18 cellular contexts compared by ENCODE assay signal in the genomic region with DNA sequence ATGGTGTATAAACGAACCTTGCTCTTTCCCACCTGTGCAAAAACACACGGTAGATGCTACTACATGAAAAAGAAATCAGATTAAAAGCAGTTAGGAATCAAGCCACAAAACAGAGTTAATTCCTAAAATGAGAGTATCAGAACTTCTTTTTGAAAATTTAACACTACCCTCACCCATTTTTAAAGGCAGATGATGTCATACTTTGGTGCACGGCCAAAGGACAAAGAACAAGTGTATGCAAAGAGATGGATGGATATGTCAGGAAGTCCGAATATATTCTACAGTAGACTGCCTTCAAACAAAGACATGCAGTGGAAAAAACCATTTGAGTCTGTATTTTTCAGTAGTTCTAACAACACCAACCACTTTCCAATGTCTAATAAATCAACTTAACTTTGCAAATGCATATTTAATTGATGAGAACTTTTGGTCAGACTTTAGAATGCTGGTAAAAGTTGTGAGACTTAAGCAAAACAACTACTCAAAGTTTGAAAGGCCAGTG. TPM values are rescaled to one million over a fixed set of nuclear protein-coding genes. Genes with fewer than 3 reads are reported as not detected.
DNase-seq lines count a peak whose midpoint lies in the region; ATAC-seq, FAIRE-seq and TF ChIP-seq lines count a peak whose summit lies in the region.
"Had no signal": no experiment of that assay in that cellular context is flagged by ENCODE, and none has a peak within 500 bp of the region (broad histone marks: within the 10 kb centered on the region; RNA-seq: fewer than 3 reads in every experiment).

No MANE protein-coding gene starts in this region.

- H3K36me3 Mint-ChIP-seq in chondrocyte (ENCODE audit: low read depth): no peaks in the 10 kb centered on the region
- no peaks in the 10 kb centered on the region for H3K36me3 Mint-ChIP-seq in endothelial cell (ENCODE audit: low read depth, unreplicated experiment)

- H3K27ac Mint-ChIP-seq in chondrocyte (ENCODE audit: unreplicated experiment) (no peak overlapping the region), endothelial cell (ENCODE audit: unreplicated experiment) (no peak overlapping the region)

- H2AFZ ChIP-seq in HepG2 (ENCODE audit: low read length) (no peak overlapping the region), OCI-LY7 (ENCODE audit: low read length) (no peak overlapping the region)

- H3K4me2 ChIP-seq in HepG2 (ENCODE audit: low read depth, low read length) (peak overlapping the region; percentile 45; the same call in 1 of the 2 replicates), OCI-LY7 (ENCODE audit: low read length) (0 out of 2 replicates have a peak overlapping the region, but pooled peaks have one; percentile 36)

- H3K4me3 Mint-ChIP-seq in chondrocyte (ENCODE audit: unreplicated experiment) (peak overlapping the region; percentile 12), endothelial cell (ENCODE audit: unreplicated experiment) (no peak overlapping the region)

- H3K27me3 Mint-ChIP-seq in chondrocyte (ENCODE audit: low read depth) (no peaks in the 10 kb centered on the region), endothelial cell (ENCODE audit: unreplicated experiment) (peaks cover 2% of the 10 kb centered on the region)

- H3K36me3 ChIP-seq in HepG2 (replicated peaks in 1 of 2; ENCODE audit: control insufficient read depth in 1 of 2, insufficient read depth in 2 of 2, low read length in 2 of 2): no peaks in the 10 kb centered on the region
- H3K36me3 ChIP-seq in right lobe of liver: no peaks in the 10 kb centered on the region
- H3K36me3 ChIP-seq in OCI-LY7 (ENCODE audit: insufficient read depth, low read length): peaks cover 8% of the 10 kb centered on the region; the same call in 1 of the 2 replicates
- H3K36me3 ChIP-seq in body of pancreas (replicated peaks in 1 of 2; ENCODE audit: insufficient read depth in 1 of 2, low read depth in 2 of 2): no peaks in the 10 kb centered on the region
- H3K36me3 ChIP-seq: adrenal gland, left ventricle myocardium inferior had no signal

- peak; percentile 8 for DNase-seq in HepG2 (ENCODE audit: low spot score)
- DNase-seq in right lobe of liver: no peak
- no peak for DNase-seq in OCI-LY7 (ENCODE audit: low spot score)
- no peak for DNase-seq in chondrocyte (ENCODE audit: low spot score)
- no peak for DNase-seq in coronary artery (ENCODE audit: low spot score)
- DNase-seq in endothelial cell (ENCODE audit: low spot score): no peak
- DNase-seq in body of pancreas: no peak
- DNase-seq: adrenal gland; Caco-2; central memory CD4-positive, alpha-beta T cell; effector CD4-positive, alpha-beta T cell; HCEC 1CT; left ventricle myocardium inferior; MV-4-11; NCI-H2029; NCI-H446 treated with DMSO at 0.1 percent for 48 hours; Right ventricle myocardium superior had no signal

- no peak overlapping the region for H3K9ac ChIP-seq in HepG2 (ENCODE audit: insufficient read depth, low read depth, low read length)

- H3K9me3 ChIP-seq in HepG2 (ENCODE audit: low read length) (no peaks in the 10 kb centered on the region), right lobe of liver (no peaks in the 10 kb centered on the region), OCI-LY7 (ENCODE audit: low read length) (no peaks in the 10 kb centered on the region), body of pancreas (no peaks in the 10 kb centered on the region)
- H3K9me3 ChIP-seq: adrenal gland, Caco-2, left ventricle myocardium inferior had no signal

- H3K27me3 ChIP-seq in HepG2 (ENCODE audit: control insufficient read depth in 1 of 2, insufficient read depth in 2 of 2, low read length in 2 of 2) (no peaks in the 10 kb centered on the region; a peak in 1 of 5 replicates), right lobe of liver (no peaks in the 10 kb centered on the region), body of pancreas (no peaks in the 10 kb centered on the region)
- H3K27me3 ChIP-seq: adrenal gland had no signal

- POLR2A ChIA-PET in HepG2 (lab: Yijun Ruan, JAX): no interaction called here
- POLR2A ChIA-PET in OCI-LY7 (lab: Charles Lee): no interaction called here

- H3K4me1 Mint-ChIP-seq in chondrocyte (ENCODE audit: low read depth) (peaks cover 30% of the 10 kb centered on the region), endothelial cell (ENCODE audit: unreplicated experiment) (peaks cover 11% of the 10 kb centered on the region)

- H4K20me1 ChIP-seq in HepG2 (ENCODE audit: insufficient read depth, low read length): no peaks in the 10 kb centered on the region
- peaks cover 4% of the 10 kb centered on the region; the same call in 1 of the 2 replicates for H4K20me1 ChIP-seq in OCI-LY7 (ENCODE audit: insufficient read depth, low read length)

- intact Hi-C loops in HepG2 (cut with micrococcal nuclease; ENCODE audit: unreplicated experiment) (no loop called here), right lobe of liver (cut with DNase I) (no loop called here), OCI-LY7 (cut with micrococcal nuclease; ENCODE audit: unreplicated experiment) (no loop called here), body of pancreas (cut with DNase I) (no loop called here)

- H3K79me2 ChIP-seq in HepG2 (ENCODE audit: insufficient read depth, low read length): peaks cover 29% of the 10 kb centered on the region
- H3K79me2 ChIP-seq in OCI-LY7 (ENCODE audit: insufficient read depth, low read depth, low read length): peaks cover 45% of the 10 kb centered on the region

- TF ChIP-seq RAD21 in HepG2 (CRISPR knock-in tag; IDR thresholded peaks at IDR 0.05): no peak

- no peak for TF ChIP-seq POLR2A in HepG2 (IDR thresholded peaks at IDR 0.05; ENCODE audit: insufficient read depth in 1 of 2, low read depth in 2 of 2, low read length in 2 of 2)
- no peak for TF ChIP-seq POLR2A in right lobe of liver (IDR thresholded peaks at IDR 0.05)
- TF ChIP-seq POLR2A in body of pancreas (IDR thresholded peaks at IDR 0.05): no peak

- no peak for TF ChIP-seq EP300 in HepG2 (IDR thresholded peaks at IDR 0.05; ENCODE audit: low read depth in 2 of 2, low read length in 2 of 2)
- TF ChIP-seq EP300 in HepG2 (CRISPR knock-in tag; IDR thresholded peaks at IDR 0.05; ENCODE audit: borderline replicate concordance): no peak

- TF ChIP-seq CTCF in HepG2 (CRISPR knock-in tag; IDR thresholded peaks at IDR 0.05): no peak
- no peak for TF ChIP-seq CTCF in right lobe of liver (IDR thresholded peaks at IDR 0.05)
- no peak for TF ChIP-seq CTCF in OCI-LY7 (conservative IDR thresholded peaks at IDR 0.05; ENCODE audit: low read length)
- no peak for TF ChIP-seq CTCF in chondrocyte (IDR thresholded peaks at IDR 0.05)
- no peak for TF ChIP-seq CTCF in coronary artery (IDR thresholded peaks at IDR 0.05)
- TF ChIP-seq CTCF in endothelial cell (IDR thresholded peaks at IDR 0.05; ENCODE audit: unreplicated experiment): no peak
- no peak for TF ChIP-seq CTCF in body of pancreas (IDR thresholded peaks at IDR 0.05)

- no peaks in the 10 kb centered on the region for H3K9me2 ChIP-seq in OCI-LY7 (ENCODE audit: insufficient read depth, low read length)

- BruUV-seq in HepG2 (replicated peaks; lab: Mats Ljungman, UMichigan): no TSS peak
- BruUV-seq in OCI-LY7 (replicated peaks; lab: Mats Ljungman, UMichigan): no TSS peak

- in situ Hi-C loops in HepG2 (cut with HindIII; ENCODE audit: extremely low pct_ligation_motif_present, low pct_unique_long_range_greater_than_20kb): no loop called here

- H3K27ac ChIP-seq in HepG2 (ENCODE audit: extremely low read length, insufficient read depth, low read length): no peak overlapping the region
- H3K27ac ChIP-seq in right lobe of liver: no peak overlapping the region
- H3K27ac ChIP-seq in OCI-LY7 (ENCODE audit: low read depth, low read length, poor library complexity, severe bottlenecking): no peak overlapping the region
- H3K27ac ChIP-seq in coronary artery: no peak overlapping the region
- no peak overlapping the region for H3K27ac ChIP-seq in body of pancreas
- H3K27ac ChIP-seq: adrenal gland, left ventricle myocardium inferior had no signal

- ATAC-seq in HepG2: no peak
- no peak for ATAC-seq in right lobe of liver
- ATAC-seq in body of pancreas: no peak
- ATAC-seq: sciatic nerve had no signal

- H3K9me3 Mint-ChIP-seq in chondrocyte (ENCODE audit: low read depth): no peaks in the 10 kb centered on the region
- no peaks in the 10 kb centered on the region for H3K9me3 Mint-ChIP-seq in endothelial cell (ENCODE audit: unreplicated experiment)

- H3K4me1 ChIP-seq in HepG2 (ENCODE audit: insufficient read depth, low read length): peaks cover 42% of the 10 kb centered on the region
- H3K4me1 ChIP-seq in right lobe of liver: peaks cover 0 to 27% (median 0%) of the 10 kb centered on the region in 4 donors
- H3K4me1 ChIP-seq in OCI-LY7 (ENCODE audit: insufficient read depth, low read length, poor library complexity, severe bottlenecking): peaks cover 17% of the 10 kb centered on the region
- peaks cover 28% of the 10 kb centered on the region for H3K4me1 ChIP-seq in body of pancreas
- H3K4me1 ChIP-seq: Caco-2 had no signal

- no peak for FAIRE-seq in HepG2 (lab: Jason Lieb, UNC)

- H3K4me3 ChIP-seq in HepG2 (replicated peaks in 1 of 3; ENCODE audit: insufficient read depth in 1 of 3, low read depth in 2 of 3, low read length in 3 of 3) (no peak overlapping the region), right lobe of liver (no peak overlapping the region), OCI-LY7 (ENCODE audit: low read depth, low read length, poor library complexity, severe bottlenecking) (no peak overlapping the region), coronary artery (no peak overlapping the region), body of pancreas (no peak overlapping the region)
- H3K4me3 ChIP-seq: adrenal gland had no signal

- CTCF ChIA-PET in HepG2 (lab: Yijun Ruan, JAX; ENCODE audit: low intra/inter-chr PET ratio, low total read pairs) (no interaction called here), OCI-LY7 (lab: Charles Lee; ENCODE audit: unreplicated experiment) (interaction anchor here (0.7 kb wide), 1 partner anchor 244 kb away, joined by 3 read pairs; no protein-coding TSS in a partner anchor)

- 45% methylated on average over 4 of the region's 4 CpGs for WGBS in HepG2 (ENCODE audit: low lambda C conversion rate)
- WGBS in right lobe of liver (ENCODE audit: insufficient coverage, low coverage, low lambda C conversion rate, missing lambda C conversion rate): 34% methylated on average over 4 of the region's 4 CpGs
- 34 to 56% methylated on average over 4 of the region's 4 CpGs for WGBS in body of pancreas, 2 donors

RNA-seq across cellular contexts. Expression of a gene that starts 2.2 kb away (rescaled TPM):
- total RNA-seq in HepG2 (2016; rRNA removed; fragmentation: Illumina TruSeq; extraction: Trizol) (46.9 and 69.3 TPM in 2 replicates), right lobe of liver (10 to 100 TPM; 63.4 to 90.0 (median 76.7) TPM), OCI-LY7 (2022) (39.4 and 45.7 TPM in 2 replicates), chondrocyte (29.2 to 30.9 TPM (median 30.2 TPM) in 3 replicates), endothelial cell (ENCODE audit: unreplicated experiment) (39.9 TPM), body of pancreas (10 to 100 TPM; 14.8 to 22.4 TPM)
- 12.3 and 17.1 TPM in 2 replicates for total RNA-seq in HepG2 (2016; cell fraction: cytosol; rRNA removed; fragmentation: Illumina TruSeq; extraction: Trizol; ENCODE audit: low read depth)
- total RNA-seq in HepG2 (2016; cell fraction: insoluble cytoplasmic fraction; rRNA removed; fragmentation: Illumina TruSeq; extraction: Trizol): 48.7 and 65.5 TPM in 2 replicates
- total RNA-seq in HepG2 (2016; cell fraction: membrane; rRNA removed; fragmentation: Illumina TruSeq; extraction: Trizol): 23.7 and 29.4 TPM in 2 replicates
- 47.2 and 56.1 TPM in 2 replicates for total RNA-seq in HepG2 (2016; cell fraction: nucleus; rRNA removed; fragmentation: Illumina TruSeq; extraction: Trizol)
- 35.0 and 42.8 TPM in 2 replicates for polyA plus RNA-seq in HepG2 (2011; rRNA removed)
- 37.1 and 44.4 TPM in 2 replicates for polyA plus RNA-seq in HepG2 (2011; cell fraction: cytosol; rRNA removed)
- polyA plus RNA-seq in HepG2 (2011; cell fraction: nucleus; rRNA removed): 11.8 and 14.9 TPM in 2 replicates
- polyA plus RNA-seq in HepG2 (2012): 35.1 and 40.3 TPM in 2 replicates
- polyA plus RNA-seq in HepG2 (2016; cell fraction: cytosol; fragmentation: Illumina TruSeq; extraction: Trizol; ENCODE audit: low read depth): 24.7 and 26.6 TPM in 2 replicates
- 85.8 and 88.7 TPM in 2 replicates for polyA plus RNA-seq in HepG2 (2016; cell fraction: insoluble cytoplasmic fraction; fragmentation: Illumina TruSeq; extraction: Trizol; ENCODE audit: low read depth)
- polyA plus RNA-seq in HepG2 (2016; cell fraction: membrane; fragmentation: Illumina TruSeq; extraction: Trizol; ENCODE audit: low read depth): 26.3 and 31.8 TPM in 2 replicates
- 67.7 and 76.4 TPM in 2 replicates for polyA plus RNA-seq in HepG2 (2016; cell fraction: nucleus; fragmentation: Illumina TruSeq; extraction: Trizol; ENCODE audit: insufficient read depth, low read depth)
- 13.9 and 27.6 TPM in 2 replicates for polyA minus RNA-seq in HepG2 (2011; rRNA and poly(A)+ RNA removed; ENCODE audit: low replicate concordance)
- 21.3 and 25.6 TPM in 2 replicates for polyA minus RNA-seq in HepG2 (2011; cell fraction: cytosol; rRNA and poly(A)+ RNA removed)
- 11.3 and 13.1 TPM in 2 replicates for polyA minus RNA-seq in HepG2 (2011; cell fraction: nucleus; rRNA and poly(A)+ RNA removed)
- total RNA-seq in OCI-LY7 (2014; rRNA removed; shearing (Covaris generic)): 23.1 and 28.8 TPM in 2 replicates

RNA-seq across cellular contexts. Expression of a gene that starts 8.4 kb away (rescaled TPM):
- not detected in 2 replicates for total RNA-seq in HepG2 (2016; rRNA removed; fragmentation: Illumina TruSeq; extraction: Trizol)
- total RNA-seq in HepG2 (2016; cell fraction: cytosol; rRNA removed; fragmentation: Illumina TruSeq; extraction: Trizol; ENCODE audit: low read depth): not detected in 2 replicates
- not detected in 2 replicates for total RNA-seq in HepG2 (2016; cell fraction: insoluble cytoplasmic fraction; rRNA removed; fragmentation: Illumina TruSeq; extraction: Trizol)
- not detected in 2 replicates for total RNA-seq in HepG2 (2016; cell fraction: membrane; rRNA removed; fragmentation: Illumina TruSeq; extraction: Trizol)
- not detected in 2 replicates for total RNA-seq in HepG2 (2016; cell fraction: nucleus; rRNA removed; fragmentation: Illumina TruSeq; extraction: Trizol)
- polyA plus RNA-seq in HepG2 (2011; rRNA removed): 0.18 and 0.26 TPM in 2 replicates
- 0.24 and 0.42 TPM in 2 replicates for polyA plus RNA-seq in HepG2 (2011; cell fraction: cytosol; rRNA removed)
- polyA plus RNA-seq in HepG2 (2011; cell fraction: nucleus; rRNA removed): 0.26 TPM in 1 of 2 replicates, not detected in the other
- polyA plus RNA-seq in HepG2 (2012): not detected in 2 replicates
- not detected in 2 replicates for polyA plus RNA-seq in HepG2 (2016; cell fraction: cytosol; fragmentation: Illumina TruSeq; extraction: Trizol; ENCODE audit: low read depth)
- not detected in 2 replicates for polyA plus RNA-seq in HepG2 (2016; cell fraction: insoluble cytoplasmic fraction; fragmentation: Illumina TruSeq; extraction: Trizol; ENCODE audit: low read depth)
- not detected in 2 replicates for polyA plus RNA-seq in HepG2 (2016; cell fraction: membrane; fragmentation: Illumina TruSeq; extraction: Trizol; ENCODE audit: low read depth)
- not detected in 2 replicates for polyA plus RNA-seq in HepG2 (2016; cell fraction: nucleus; fragmentation: Illumina TruSeq; extraction: Trizol; ENCODE audit: insufficient read depth, low read depth)
- not detected in 2 replicates for polyA minus RNA-seq in HepG2 (2011; rRNA and poly(A)+ RNA removed; ENCODE audit: low replicate concordance)
- not detected in 2 replicates for polyA minus RNA-seq in HepG2 (2011; cell fraction: cytosol; rRNA and poly(A)+ RNA removed)
- 0.39 TPM in 1 of 2 replicates, not detected in the other for polyA minus RNA-seq in HepG2 (2011; cell fraction: nucleus; rRNA and poly(A)+ RNA removed)
- under 1 TPM in 5 of 6 experiments, not detected in 1; 0.20 to 0.81 (median 0.55) TPM for total RNA-seq in right lobe of liver
- 0.28 and 0.92 TPM in 2 replicates for total RNA-seq in OCI-LY7 (2014; rRNA removed; shearing (Covaris generic))
- total RNA-seq in OCI-LY7 (2022): 0.68 and 2.1 TPM in 2 replicates
- 3.2 to 16.7 TPM (median 16.7 TPM) in 3 replicates for total RNA-seq in chondrocyte
- 4.1 TPM for total RNA-seq in endothelial cell (ENCODE audit: unreplicated experiment)
- total RNA-seq in body of pancreas: under 1 TPM in 1 of 2 donors, not detected in 1; 0.78 TPM
- total RNA-seq: Caco-2, sciatic nerve had no signal

RNA-seq across cellular contexts. Expression of a gene that starts 53.1 kb away (rescaled TPM):
- total RNA-seq in HepG2 (2016; rRNA removed; fragmentation: Illumina TruSeq; extraction: Trizol): 1.3 and 1.5 TPM in 2 replicates
- 0.35 and 1.0 TPM in 2 replicates for total RNA-seq in HepG2 (2016; cell fraction: cytosol; rRNA removed; fragmentation: Illumina TruSeq; extraction: Trizol; ENCODE audit: low read depth)
- total RNA-seq in HepG2 (2016; cell fraction: insoluble cytoplasmic fraction; rRNA removed; fragmentation: Illumina TruSeq; extraction: Trizol): 1.3 and 1.4 TPM in 2 replicates
- total RNA-seq in HepG2 (2016; cell fraction: membrane; rRNA removed; fragmentation: Illumina TruSeq; extraction: Trizol): 1.5 and 2.0 TPM in 2 replicates
- total RNA-seq in HepG2 (2016; cell fraction: nucleus; rRNA removed; fragmentation: Illumina TruSeq; extraction: Trizol): 1.0 and 1.5 TPM in 2 replicates
- polyA plus RNA-seq in HepG2 (2011; rRNA removed): 2.6 and 3.2 TPM in 2 replicates
- polyA plus RNA-seq in HepG2 (2011; cell fraction: cytosol; rRNA removed): 2.6 and 2.7 TPM in 2 replicates
- polyA plus RNA-seq in HepG2 (2011; cell fraction: nucleus; rRNA removed): 2.5 and 2.8 TPM in 2 replicates
- polyA plus RNA-seq in HepG2 (2012): 3.9 and 4.2 TPM in 2 replicates
- polyA plus RNA-seq in HepG2 (2016; cell fraction: cytosol; fragmentation: Illumina TruSeq; extraction: Trizol; ENCODE audit: low read depth): 0.44 and 0.53 TPM in 2 replicates
- polyA plus RNA-seq in HepG2 (2016; cell fraction: insoluble cytoplasmic fraction; fragmentation: Illumina TruSeq; extraction: Trizol; ENCODE audit: low read depth): 1.6 and 1.9 TPM in 2 replicates
- 1.7 and 2.0 TPM in 2 replicates for polyA plus RNA-seq in HepG2 (2016; cell fraction: membrane; fragmentation: Illumina TruSeq; extraction: Trizol; ENCODE audit: low read depth)
- polyA plus RNA-seq in HepG2 (2016; cell fraction: nucleus; fragmentation: Illumina TruSeq; extraction: Trizol; ENCODE audit: insufficient read depth, low read depth): 1.9 and 2.0 TPM in 2 replicates
- 10.0 and 60.2 TPM in 2 replicates for polyA minus RNA-seq in HepG2 (2011; rRNA and poly(A)+ RNA removed; ENCODE audit: low replicate concordance)
- 3.6 and 4.7 TPM in 2 replicates for polyA minus RNA-seq in HepG2 (2011; cell fraction: cytosol; rRNA and poly(A)+ RNA removed)
- polyA minus RNA-seq in HepG2 (2011; cell fraction: nucleus; rRNA and poly(A)+ RNA removed): 1.4 and 1.6 TPM in 2 replicates
- total RNA-seq in right lobe of liver: 1 to 10 TPM in 5 of 6 experiments, under 1 TPM in 1; 0.80 to 2.8 (median 1.6) TPM
- total RNA-seq in OCI-LY7 (2014; rRNA removed; shearing (Covaris generic)): 13.4 and 15.0 TPM in 2 replicates
- total RNA-seq in OCI-LY7 (2022): 24.9 and 27.3 TPM in 2 replicates
- total RNA-seq in chondrocyte: 18.1 to 25.7 TPM (median 22.2 TPM) in 3 replicates
- 23.6 TPM for total RNA-seq in endothelial cell (ENCODE audit: unreplicated experiment)
- total RNA-seq in body of pancreas: 1 to 10 TPM; 1.6 to 3.6 TPM
